In genomic region chr18:78601923-78602322, GRCh38 we compare ENCODE assay signal across 27 cellular contexts.
"Had no signal": no experiment of that assay in that cellular context is flagged by ENCODE, and none has a peak within 500 bp of the region (broad histone marks: within the 10 kb centered on the region; RNA-seq: fewer than 3 reads in every experiment).

No MANE protein-coding gene starts in this region.

- H3K4me3 Mint-ChIP-seq: naive thymus-derived CD8-positive, alpha-beta T cell; natural killer cell treated with Interleukin-12 subunit alpha and Interleukin-12 subunit beta and Interleukin-15 and Interleukin-18, amount 100 ng/mL, for 72 hours; nephron progenitor cell; neural crest cell; stimulated activated memory B cell treated with anti-CD40 and anti-IgM and Interleukin-4, amounts not matched to agents 10 μg/mL and 1 μg/mL and 100 μg/mL, for 72 hours; stimulated activated naive CD8-positive, alpha-beta T cell treated with anti-CD3 and anti-CD28 coated beads, Interleukin-15, amount 100 ng/mL, for 72 hours; type B pancreatic cell had no signal

- ATAC-seq: naive thymus-derived CD8-positive, alpha-beta T cell; natural killer cell treated with Interleukin-12 subunit alpha and Interleukin-12 subunit beta and Interleukin-15 and Interleukin-18, amount 100 ng/mL, for 72 hours; psoas muscle; right cardiac atrium; stimulated activated memory B cell treated with anti-CD40 and anti-IgM and Interleukin-4, amounts not matched to agents 10 μg/mL and 1 μg/mL and 100 μg/mL, for 72 hours; stimulated activated naive CD8-positive, alpha-beta T cell treated with anti-CD3 and anti-CD28 coated beads, Interleukin-15, amount 100 ng/mL, for 72 hours; stimulated activated naive CD8-positive, alpha-beta T cell treated with anti-CD3 and anti-CD28 coated beads, Interleukin-15, Interleukin-2, amounts not matched to agents 100 U/mL and 50 U/mL, for 24 hours; upper lobe of right lung had no signal

- H3K27ac Mint-ChIP-seq: naive thymus-derived CD8-positive, alpha-beta T cell; natural killer cell treated with Interleukin-12 subunit alpha and Interleukin-12 subunit beta and Interleukin-15 and Interleukin-18, amount 100 ng/mL, for 72 hours; nephron progenitor cell; progenitor cell of endocrine pancreas; stimulated activated memory B cell treated with anti-CD40 and anti-IgM and Interleukin-4, amounts not matched to agents 10 μg/mL and 1 μg/mL and 100 μg/mL, for 72 hours; stimulated activated naive CD8-positive, alpha-beta T cell treated with anti-CD3 and anti-CD28 coated beads, Interleukin-15, amount 100 ng/mL, for 72 hours; type B pancreatic cell had no signal

- H3K27me3 Mint-ChIP-seq: stimulated activated memory B cell treated with anti-CD40 and anti-IgM and Interleukin-4, amounts not matched to agents 10 μg/mL and 1 μg/mL and 100 μg/mL, for 72 hours had no signal

- H3K36me3 Mint-ChIP-seq: naive thymus-derived CD8-positive, alpha-beta T cell; natural killer cell treated with Interleukin-12 subunit alpha and Interleukin-12 subunit beta and Interleukin-15 and Interleukin-18, amount 100 ng/mL, for 72 hours; stimulated activated memory B cell treated with anti-CD40 and anti-IgM and Interleukin-4, amounts not matched to agents 10 μg/mL and 1 μg/mL and 100 μg/mL, for 72 hours; type B pancreatic cell had no signal

- H3K4me1 Mint-ChIP-seq: stimulated activated memory B cell treated with anti-CD40 and anti-IgM and Interleukin-4, amounts not matched to agents 10 μg/mL and 1 μg/mL and 100 μg/mL, for 72 hours; stimulated activated naive CD8-positive, alpha-beta T cell treated with anti-CD3 and anti-CD28 coated beads, Interleukin-15, amount 100 ng/mL, for 72 hours had no signal

- DNase-seq: naive thymus-derived CD8-positive, alpha-beta T cell; nephron progenitor cell; nucleus accumbens; ovary; posterior cingulate gyrus; psoas muscle; right cardiac atrium; right lobe of liver; spleen; stimulated activated CD4-positive, alpha-beta T cell treated with anti-CD3 and anti-CD28 coated beads, Interleukin-12 subunit alpha, Interleukin-12 subunit beta, amount 100 ng/mL, for 4 hours; stimulated activated CD4-positive, alpha-beta T cell treated with anti-CD3 and anti-CD28 coated beads, Interleukin-1b, Interleukin-23, amount 100 ng/mL, for 48 hours; stimulated activated CD4-positive, alpha-beta T cell treated with anti-CD3 and anti-CD28 coated beads, Interleukin-4, amount 100 ng/mL, for 1 hour; stimulated activated CD4-positive, alpha-beta T cell treated with anti-CD3 and anti-CD28 coated beads, Interleukin-4, amount 100 ng/mL, for 4 hours; stimulated activated CD8-positive, alpha-beta memory T cell treated with anti-CD3 and anti-CD28 coated beads, Interleukin-4, amount 100 ng/mL, for 48 hours; stimulated activated naive CD4-positive, alpha-beta T cell; stimulated activated naive CD8-positive, alpha-beta T cell treated with anti-CD3 and anti-CD28 coated beads, Interleukin-15, amount 100 ng/mL, for 72 hours; stimulated activated naive CD8-positive, alpha-beta T cell treated with anti-CD3 and anti-CD28 coated beads, Interleukin-15, Interleukin-2, amounts not matched to agents 100 U/mL and 50 U/mL, for 24 hours; substantia nigra; testis; tibial artery; transverse colon; upper lobe of right lung had no signal
